ENCODE assay signal across 25 cellular contexts in the genomic region with DNA sequence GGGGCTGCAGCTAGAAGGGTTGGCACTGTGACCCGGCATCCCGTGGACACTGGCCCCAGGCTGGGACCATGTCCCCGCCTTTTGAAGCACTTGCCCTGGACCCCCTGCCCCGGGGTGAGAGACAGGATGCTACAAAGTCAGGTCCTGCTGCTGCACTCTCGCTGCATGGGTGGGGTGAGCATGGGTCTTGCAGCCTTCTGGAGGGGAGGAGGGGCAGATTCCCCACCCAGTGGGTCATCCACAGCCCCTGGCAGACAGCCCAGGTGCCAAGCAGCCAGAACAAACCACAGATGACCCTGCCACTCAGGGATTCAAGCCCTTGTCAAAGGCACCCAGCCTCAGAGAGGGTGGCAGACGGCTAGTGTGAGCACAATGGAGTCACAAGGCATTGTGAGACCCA. TPM values are rescaled to one million over a fixed set of nuclear protein-coding genes. Genes with fewer than 3 reads are reported as not detected.
"Had no signal": no experiment of that assay in that cellular context is flagged by ENCODE, and none has a peak within 500 bp of the region (broad histone marks: within the 10 kb centered on the region; RNA-seq: fewer than 3 reads in every experiment).

No MANE protein-coding gene starts in this region.

- H3K4me3 ChIP-seq: adrenal gland, esophagus muscularis mucosa, hepatocyte, spleen had no signal

- H3K4me1 ChIP-seq: adrenal gland had no signal

- H3K27me3 ChIP-seq: adrenal gland, esophagus muscularis mucosa, hepatocyte had no signal

- DNase-seq: activated CD4-positive, alpha-beta T cell treated with anti-CD3 and anti-CD28 coated beads for 1 hour; activated CD4-positive, alpha-beta T cell treated with anti-CD3 and anti-CD28 coated beads, Interleukin-2, amount 50 U/mL, for 4 hours; activated gamma-delta T cell; adrenal gland; effector CD8-positive, alpha-beta T cell; left colon; naive B cell; stimulated activated naive B cell treated with anti-CD40 and anti-IgM and Interleukin-4, amounts not matched to agents 10 μg/mL and 1 μg/mL and 100 μg/mL, for 72 hours; SW 1271; T-helper 2 cell had no signal

- H3K9me3 ChIP-seq: adrenal gland, esophagus muscularis mucosa, spleen had no signal

- H3K27ac ChIP-seq: adrenal gland, esophagus muscularis mucosa, hepatocyte, spleen, VCaP had no signal

- ATAC-seq: activated naive CD4-positive, alpha-beta T cell treated with anti-CD3 and anti-CD28 coated beads, Interleukin-2, amount 50 U/mL, for 72 hours; left colon; sciatic nerve; stimulated activated naive B cell treated with anti-CD40 and anti-IgM and Interleukin-4, amounts not matched to agents 10 μg/mL and 1 μg/mL and 100 μg/mL, for 72 hours had no signal

- H3K36me3 ChIP-seq: adrenal gland, esophagus muscularis mucosa, spleen had no signal

RNA-seq across cellular contexts. Expression of a gene that starts 5.7 kb away (rescaled TPM):
- total RNA-seq: activated naive CD4-positive, alpha-beta T cell treated with anti-CD3 and anti-CD28 coated beads, Interleukin-2, amount 50 U/mL, for 72 hours; bronchial epithelial cell; endothelial cell of umbilical vein; lung microvascular endothelial cell; neural crest cell; osteocyte; pulmonary artery endothelial cell had no signal
- polyA plus RNA-seq: endothelial cell of umbilical vein had no signal

RNA-seq across cellular contexts. Expression of a gene that starts 56.7 kb away (rescaled TPM):
- total RNA-seq: activated naive CD4-positive, alpha-beta T cell treated with anti-CD3 and anti-CD28 coated beads, Interleukin-2, amount 50 U/mL, for 72 hours; adrenal gland; bronchial epithelial cell; chondrocyte; endothelial cell of umbilical vein; esophagus muscularis mucosa; hepatocyte; left colon; lung microvascular endothelial cell; mononuclear cell; neural crest cell; osteocyte; pulmonary artery endothelial cell; sciatic nerve; spleen; urinary bladder had no signal
- polyA plus RNA-seq: adrenal gland, endothelial cell of umbilical vein, hepatocyte, spleen, urinary bladder had no signal
